In genomic region chr9:134469041-134469875, GRCh38 we compare ENCODE assay signal across 18 cellular contexts.
DNase-seq lines count a peak whose midpoint lies in the region; ATAC-seq and TF ChIP-seq lines count a peak whose summit lies in the region.
"Had no signal": no experiment of that assay in that cellular context is flagged by ENCODE, and none has a peak within 500 bp of the region (broad histone marks: within the 10 kb centered on the region; RNA-seq: fewer than 3 reads in every experiment).

No MANE protein-coding gene starts in this region.

- TF ChIP-seq POLR2A in thyroid gland (IDR thresholded peaks at IDR 0.05): no peak

- H2AFZ ChIP-seq in GM23248: no peak overlapping the region

- TF ChIP-seq CTCF in lung (IDR thresholded peaks at IDR 0.05; ENCODE audit: control extremely low read depth, extremely low read depth) (no peak), thyroid gland (IDR thresholded peaks at IDR 0.05) (no peak)

- H3K9me3 ChIP-seq in GM23248 (ENCODE audit: low read depth): no peaks in the 10 kb centered on the region
- H3K9me3 ChIP-seq in lung (ENCODE audit: control insufficient read depth in 2 of 2, insufficient read depth in 1 of 2, low read length in 1 of 2): no peaks in the 10 kb centered on the region
- H3K9me3 ChIP-seq in thyroid gland: no peaks in the 10 kb centered on the region
- H3K9me3 ChIP-seq: body of pancreas, HAP-1 had no signal

- H3K79me2 ChIP-seq in GM23248 (ENCODE audit: insufficient read depth): no peaks in the 10 kb centered on the region

- intact Hi-C loops in thyroid gland (cut with DNase I): no loop called here

- H3K9me2 ChIP-seq in GM23248 (ENCODE audit: insufficient read depth): no peaks in the 10 kb centered on the region

- H3K4me3 ChIP-seq in GM23248 (no peak overlapping the region), lung (no peak overlapping the region), thyroid gland (replicated peaks in 1 of 3) (no peak overlapping the region)
- H3K4me3 ChIP-seq: body of pancreas, HAP-1 had no signal

- in situ Hi-C loops in GM23248 (cut with MboI): loop anchor here (25.0 kb wide), 1 partner anchor 193 kb away; no protein-coding TSS in a partner anchor

- H3K9ac ChIP-seq in GM23248: no peak overlapping the region

- H3K4me1 ChIP-seq in GM23248 (ENCODE audit: insufficient read depth) (peaks cover 5% of the 10 kb centered on the region), lung (ENCODE audit: control insufficient read depth in 2 of 2, insufficient read depth in 2 of 2, low read length in 2 of 2) (no peaks in the 10 kb centered on the region), thyroid gland (peaks cover 7 to 23% of the 10 kb centered on the region in 2 donors)
- H3K4me1 ChIP-seq: body of pancreas, HAP-1 had no signal

- no peak overlapping the region for H3K27ac ChIP-seq in GM23248
- peak overlapping the region in 1 of 2 donors; percentile 11 for H3K27ac ChIP-seq in lung (ENCODE audit: low read depth in 1 of 2, low read length in 1 of 2)
- H3K27ac ChIP-seq in thyroid gland: peak overlapping the region; percentile 50 to 70 (median 68)
- H3K27ac ChIP-seq: body of pancreas had no signal

- ATAC-seq in lung (ENCODE audit: insufficient read depth, low FRiP score): no peak
- no peak for ATAC-seq in GM18520 (IDR thresholded peaks at IDR 0.05; ENCODE audit: unreplicated experiment)
- ATAC-seq: activated CD8-positive, alpha-beta T cell treated with anti-CD3 and anti-CD28 coated beads, Interleukin-2, amount 10 ng/mL, durations not matched to agents 7 days and 5 days; body of pancreas; naive thymus-derived CD4-positive, alpha-beta T cell had no signal

- DNase-seq in GM23248: peak; percentile 57
- DNase-seq in fibroblast of peridontal ligament (ENCODE audit: extremely low read depth): peak; percentile 18
- DNase-seq in lung (ENCODE audit: low spot score): peak; percentile 74
- peak; percentile 81 to 84 for DNase-seq in thyroid gland
- no peak for DNase-seq in DMS153 (lab: John Stamatoyannopoulos, UW)
- DNase-seq in NCI-H2171 treated with DMSO at 0.1 percent for 48 hours (lab: John Stamatoyannopoulos, UW): no peak
- DNase-seq in EL: no peak
- DNase-seq: activated CD8-positive, alpha-beta T cell treated with anti-CD3 and anti-CD28 coated beads, Interleukin-2, amount 10 ng/mL, durations not matched to agents 7 days and 5 days; activated effector memory CD4-positive, alpha-beta T cell treated with Interleukin-2 at 50 U/mL for 16 hours; foreskin melanocyte; naive thymus-derived CD4-positive, alpha-beta T cell; NCI-H1417; OCI-M1; retina; stimulated activated CD8-positive, alpha-beta memory T cell treated with anti-CD3 and anti-CD28 coated beads, Interleukin-4, amount 100 ng/mL, for 48 hours had no signal

- no peaks in the 10 kb centered on the region for H4K20me1 ChIP-seq in GM23248 (ENCODE audit: insufficient read depth)

- H3K27me3 ChIP-seq in GM23248 (replicated peaks; ENCODE audit: insufficient read depth) (no peaks in the 10 kb centered on the region), lung (ENCODE audit: control insufficient read depth, insufficient read depth) (no peaks in the 10 kb centered on the region), thyroid gland (no peaks in the 10 kb centered on the region)
- H3K27me3 ChIP-seq: body of pancreas had no signal

- WGBS in GM23248 (ENCODE audit: low coverage in 1 of 2, low lambda C conversion rate in 2 of 2, missing lambda C conversion rate in 2 of 2), 2 experiments: 32 to 35% methylated on average over 22 of the region's 22 CpGs
- WGBS in lung, 2 donors: 62 to 78% methylated on average over 22 of the region's 22 CpGs
- WGBS in thyroid gland, 2 donors: 25 to 33% methylated on average over 16 to 18 of the region's 22 CpGs

- H3F3A ChIP-seq in GM23248 (ENCODE audit: insufficient read depth): 0 out of 2 replicates have a peak, but pooled peaks cover 2% of the 10 kb centered on the region

- H3K36me3 ChIP-seq in GM23248 (ENCODE audit: low read depth): no peaks in the 10 kb centered on the region
- H3K36me3 ChIP-seq in lung (ENCODE audit: control insufficient read depth in 2 of 2, insufficient read depth in 2 of 2, low read length in 2 of 2): no peaks in the 10 kb centered on the region
- no peaks in the 10 kb centered on the region for H3K36me3 ChIP-seq in thyroid gland
- H3K36me3 ChIP-seq: HAP-1 had no signal

- H3K4me2 ChIP-seq in GM23248 (ENCODE audit: unreplicated experiment): no peak overlapping the region

Comparison
In these comparisons a context has a peak if more than half of its experiments do, and no peak if none do; other contexts are left out.
1. DNase-seq: peak in GM23248 (single experiment), fibroblast of peridontal ligament (single experiment), lung (single experiment) and thyroid gland (2 of 2); none in DMS153 (single experiment), NCI-H2171 treated with DMSO at 0.1 percent for 48 hours (single experiment) and EL (single experiment).